In the genomic region with DNA sequence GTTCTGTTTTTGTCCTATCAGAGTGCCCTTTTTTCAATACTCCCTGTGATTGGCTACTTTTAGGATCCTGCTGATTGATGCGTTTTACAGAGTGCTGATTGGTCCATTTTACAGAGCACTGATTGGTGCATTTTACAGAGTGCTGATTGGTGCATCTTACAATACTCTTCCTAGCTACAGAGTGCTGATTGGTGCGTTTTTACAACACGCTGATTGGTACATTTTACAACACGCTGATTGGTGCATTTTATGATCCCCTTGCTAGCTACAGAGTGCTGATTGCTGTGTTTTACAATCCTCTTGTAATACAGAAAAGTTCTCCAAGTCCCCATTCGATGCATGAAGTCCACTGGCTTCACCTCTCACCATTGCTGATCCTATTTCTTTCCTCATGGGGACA, we compare ENCODE assay signal across 22 cellular contexts.
"Had no signal": no experiment of that assay in that cellular context is flagged by ENCODE, and none has a peak within 500 bp of the region (broad histone marks: within the 10 kb centered on the region; RNA-seq: fewer than 3 reads in every experiment).

No MANE protein-coding gene starts in this region.

- H3K9me3 Mint-ChIP-seq: activated CD4-positive, alpha-beta T cell treated with anti-CD3 and anti-CD28 coated beads, Interleukin-2, amount 10 ng/mL, durations not matched to agents 7 days and 5 days; activated naive CD8-positive, alpha-beta T cell treated with anti-CD3 and anti-CD28 coated beads, Interleukin-2, amount 50 U/mL, for 24 hours had no signal

- H3K27ac ChIP-seq: VCaP had no signal

- ATAC-seq: activated naive CD4-positive, alpha-beta T cell treated with anti-CD3 and anti-CD28 coated beads, Interleukin-2, amount 50 U/mL, for 72 hours; activated naive CD8-positive, alpha-beta T cell treated with anti-CD3 and anti-CD28 coated beads, Interleukin-2, amount 50 U/mL, for 24 hours; activated T-cell treated with anti-CD3 and anti-CD28 coated beads, Interleukin-2, amount 50 U/mL, for 4 hours had no signal

- H3K4me1 Mint-ChIP-seq: activated CD4-positive, alpha-beta T cell treated with anti-CD3 and anti-CD28 coated beads, Interleukin-2, amount 10 ng/mL, durations not matched to agents 7 days and 5 days; activated naive CD8-positive, alpha-beta T cell treated with anti-CD3 and anti-CD28 coated beads, Interleukin-2, amount 50 U/mL, for 24 hours; brain; central memory CD8-positive, alpha-beta T cell had no signal

- H3K36me3 Mint-ChIP-seq: activated CD4-positive, alpha-beta memory T cell treated with anti-CD3 and anti-CD28 coated beads for 36 hours; brain had no signal

- H3K4me3 Mint-ChIP-seq: activated CD4-positive, alpha-beta memory T cell treated with anti-CD3 and anti-CD28 coated beads for 36 hours; activated CD4-positive, alpha-beta T cell treated with anti-CD3 and anti-CD28 coated beads, Interleukin-2, amount 10 ng/mL, durations not matched to agents 7 days and 5 days; activated naive CD8-positive, alpha-beta T cell treated with anti-CD3 and anti-CD28 coated beads, Interleukin-2, amount 50 U/mL, for 24 hours; activated T-cell treated with anti-CD3 and anti-CD28 coated beads, Interleukin-2, amount 50 U/mL, for 4 hours; brain; central memory CD8-positive, alpha-beta T cell had no signal

- DNase-seq: activated CD4-positive, alpha-beta memory T cell treated with anti-CD3 and anti-CD28 coated beads for 36 hours; activated CD4-positive, alpha-beta T cell treated with anti-CD3 and anti-CD28 coated beads, Interleukin-2, amount 10 ng/mL, durations not matched to agents 7 days and 5 days; activated CD4-positive, CD25-positive, alpha-beta regulatory T cell; activated CD8-positive, alpha-beta memory T cell treated with anti-CD3 and anti-CD28 coated beads for 24 hours; activated effector memory CD4-positive, alpha-beta T cell treated with anti-CD3 and anti-CD28 coated beads, Interleukin-2, amount 50 U/mL, for 16 hours; activated naive CD4-positive, alpha-beta T cell treated with Interleukin-2 at 50 U/mL for 16 hours; activated naive CD8-positive, alpha-beta T cell treated with anti-CD3 and anti-CD28 coated beads, Interleukin-2, amount 50 U/mL, for 24 hours; activated T-cell treated with anti-CD3 and anti-CD28 coated beads, Interleukin-2, amount 50 U/mL, for 4 hours; amniotic stem cell; NCI-H1092 treated with DMSO at 0.1 percent for 48 hours; NCI-H1417 treated with DMSO at 0.1 percent for 48 hours; NCI-H1694; NCI-H2029 treated with DMSO at 0.1 percent for 48 hours; NCI-H345; NCI-H510A; NCI-H526 treated with DMSO at 0.1 percent for 48 hours; NCI-H82; SHP77 treated with DMSO at 0.1 percent for 48 hours had no signal

- H3K27me3 Mint-ChIP-seq: activated CD4-positive, alpha-beta T cell treated with anti-CD3 and anti-CD28 coated beads, Interleukin-2, amount 10 ng/mL, durations not matched to agents 7 days and 5 days; activated naive CD8-positive, alpha-beta T cell treated with anti-CD3 and anti-CD28 coated beads, Interleukin-2, amount 50 U/mL, for 24 hours had no signal

- H3K27ac Mint-ChIP-seq: activated CD4-positive, alpha-beta memory T cell treated with anti-CD3 and anti-CD28 coated beads for 36 hours; activated CD4-positive, alpha-beta T cell treated with anti-CD3 and anti-CD28 coated beads, Interleukin-2, amount 10 ng/mL, durations not matched to agents 7 days and 5 days; activated naive CD4-positive, alpha-beta T cell treated with anti-CD3 and anti-CD28 coated beads, Interleukin-2, amount 50 U/mL, for 72 hours; activated naive CD8-positive, alpha-beta T cell treated with anti-CD3 and anti-CD28 coated beads, Interleukin-2, amount 50 U/mL, for 24 hours; brain had no signal
